In genomic region chr1:198018529-198018928, GRCh38 we compare ENCODE assay signal across 11 cellular contexts.
DNase-seq lines count a peak whose midpoint lies in the region; ATAC-seq lines count a peak whose summit lies in the region.
"Had no signal": no experiment of that assay in that cellular context is flagged by ENCODE, and none has a peak within 500 bp of the region (broad histone marks: within the 10 kb centered on the region; RNA-seq: fewer than 3 reads in every experiment).

No MANE protein-coding gene starts in this region.

- ATAC-seq in left cardiac atrium = no peak

- intact Hi-C loops in left cardiac atrium (cut with DNase I) = no loop called here

- peak; percentile 21 for DNase-seq in NCI-H82 (lab: John Stamatoyannopoulos, UW)
- DNase-seq in NCI-H82 treated with DMSO at 0.1 percent for 48 hours (lab: John Stamatoyannopoulos, UW; ENCODE audit: unreplicated experiment) = no peak
- peak; percentile 39 for DNase-seq in MV-4-11 (lab: John Stamatoyannopoulos, UW)
- DNase-seq in dermis blood vessel endothelial cell = peak; percentile 8
- DNase-seq in renal cortical epithelial cell (ENCODE audit: low read depth) = peak; percentile 95
- no peak for DNase-seq in UCSD-AML1 (lab: John Stamatoyannopoulos, UW; ENCODE audit: unreplicated experiment)
- no peak for DNase-seq in left cardiac atrium
- no peak for DNase-seq in NCI-H2081 (lab: John Stamatoyannopoulos, UW)
- DNase-seq: activated B cell treated with CpG ODN at 0.5 μM for 24 hours; erythroblast; stimulated activated naive CD4-positive, alpha-beta T cell treated with Interleukin-2 at 50 U/mL for 16 hours had no signal

Comparison
In these comparisons a context has a peak if more than half of its experiments do, and no peak if none do; other contexts are left out.
1. DNase-seq: peak in NCI-H82 (single experiment), MV-4-11 (single experiment), dermis blood vessel endothelial cell (single experiment) and renal cortical epithelial cell (single experiment); none in NCI-H82 treated with DMSO at 0.1 percent for 48 hours (single experiment), UCSD-AML1 (single experiment), left cardiac atrium (single experiment) and NCI-H2081 (0 of 2).